ENCODE assay signal across 8 cellular contexts in genomic region chr1:209755926-209756607, GRCh38. TPM values are rescaled to one million over a fixed set of nuclear protein-coding genes. Genes with fewer than 3 reads are reported as not detected.
DNase-seq lines count a peak whose midpoint lies in the region; ATAC-seq and TF ChIP-seq lines count a peak whose summit lies in the region.

A gene with protein sequence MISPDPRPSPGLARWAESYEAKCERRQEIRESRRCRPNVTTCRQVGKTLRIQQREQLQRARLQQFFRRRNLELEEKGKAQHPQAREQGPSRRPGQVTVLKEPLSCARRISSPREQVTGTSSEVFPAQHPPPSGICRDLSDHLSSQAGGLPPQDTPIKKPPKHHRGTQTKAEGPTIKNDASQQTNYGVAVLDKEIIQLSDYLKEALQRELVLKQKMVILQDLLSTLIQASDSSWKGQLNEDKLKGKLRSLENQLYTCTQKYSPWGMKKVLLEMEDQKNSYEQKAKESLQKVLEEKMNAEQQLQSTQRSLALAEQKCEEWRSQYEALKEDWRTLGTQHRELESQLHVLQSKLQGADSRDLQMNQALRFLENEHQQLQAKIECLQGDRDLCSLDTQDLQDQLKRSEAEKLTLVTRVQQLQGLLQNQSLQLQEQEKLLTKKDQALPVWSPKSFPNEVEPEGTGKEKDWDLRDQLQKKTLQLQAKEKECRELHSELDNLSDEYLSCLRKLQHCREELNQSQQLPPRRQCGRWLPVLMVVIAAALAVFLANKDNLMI (plus strand): TSS chr1:209756053. CDS start chr1:209760040, 3,987 bp downstream.

- peak; percentile 67 for ATAC-seq in GM19025 (IDR thresholded peaks at IDR 0.05; ENCODE audit: low read depth, unreplicated experiment)
- ATAC-seq in HG03097 (IDR thresholded peaks at IDR 0.05; ENCODE audit: low FRiP score, unreplicated experiment), result peak; percentile 81

- no peaks in the 10 kb centered on the region for H3K27me3 ChIP-seq in ascending aorta

- no peaks in the 10 kb centered on the region for H3K4me1 ChIP-seq in ascending aorta

- H3K9me3 ChIP-seq in ascending aorta, result no peaks in the 10 kb centered on the region

- no peak within 1 kb of the TSS for H3K4me3 ChIP-seq in ascending aorta

- DNase-seq in T-helper 22 cell (ENCODE audit: low read depth) (peak; percentile 66), ascending aorta (ENCODE audit: low spot score in 2 of 2) (peak; percentile 13 to 71), NCI-H2029 treated with DMSO at 0.1 percent for 48 hours (lab: John Stamatoyannopoulos, UW) (no peak), NCI-H2107 treated with DMSO at 0.1 percent for 48 hours (lab: John Stamatoyannopoulos, UW; ENCODE audit: unreplicated experiment) (no peak), DMS53 treated with DMSO at 0.1 percent for 48 hours (lab: John Stamatoyannopoulos, UW; ENCODE audit: unreplicated experiment) (no peak)
- DNase-seq in stimulated activated CD4-positive, alpha-beta T cell treated with anti-CD3 and anti-CD28 coated beads, Interleukin-1b, Interleukin-23, amount 100 ng/mL, for 48 hours, result peak; percentile 84

- intact Hi-C loops in ascending aorta (cut with DNase I), result no loop called here

- no peak within 1 kb of the TSS for H3K27ac ChIP-seq in ascending aorta

- H3K36me3 ChIP-seq in ascending aorta, result no peaks in the 10 kb centered on the region

- TF ChIP-seq CTCF in ascending aorta (IDR thresholded peaks at IDR 0.05), result no peak

RNA-seq across cellular contexts. Expression of the gene that starts here (rescaled TPM):
- total RNA-seq in ascending aorta, result not detected

Comparison
In these comparisons a context has a peak if more than half of its experiments do, and no peak if none do; other contexts are left out.
1. Peak in DNase-seq in ascending aorta; RNA of the gene not detected or under 1 TPM.
2. DNase-seq: peak in T-helper 22 cell (single experiment) and stimulated activated CD4-positive, alpha-beta T cell treated with anti-CD3 and anti-CD28 coated beads, Interleukin-1b, Interleukin-23, amount 100 ng/mL, for 48 hours (single experiment); none in NCI-H2029 treated with DMSO at 0.1 percent for 48 hours (single experiment), NCI-H2107 treated with DMSO at 0.1 percent for 48 hours (single experiment) and DMS53 treated with DMSO at 0.1 percent for 48 hours (single experiment).